16 cellular contexts compared by ENCODE assay signal in genomic region chr6:46438245-46438644, GRCh38. TPM values are rescaled to one million over a fixed set of nuclear protein-coding genes. Genes with fewer than 3 reads are reported as not detected.
"Had no signal": no experiment of that assay in that cellular context is flagged by ENCODE, and none has a peak within 500 bp of the region (broad histone marks: within the 10 kb centered on the region; RNA-seq: fewer than 3 reads in every experiment).

No MANE protein-coding gene starts in this region.

- H3K36me3 Mint-ChIP-seq: activated naive CD4-positive, alpha-beta T cell treated with anti-CD3 and anti-CD28 coated beads, Interleukin-2, amount 50 U/mL, for 24 hours; naive thymus-derived CD4-positive, alpha-beta T cell had no signal

- H3K27ac ChIP-seq: brain microvascular endothelial cell, foreskin keratinocyte, neutrophil, upper lobe of right lung had no signal

- H3K4me3 Mint-ChIP-seq: activated naive CD4-positive, alpha-beta T cell treated with anti-CD3 and anti-CD28 coated beads, Interleukin-2, amount 50 U/mL, for 24 hours; naive thymus-derived CD4-positive, alpha-beta T cell had no signal

- H3K9me3 ChIP-seq: neutrophil, upper lobe of right lung had no signal

- DNase-seq: activated CD4-positive, alpha-beta T cell treated with anti-CD3 and anti-CD28 coated beads, Interleukin-2, amount 50 U/mL, for 4 hours; activated effector memory CD4-positive, alpha-beta T cell treated with Interleukin-2 at 50 U/mL for 16 hours; activated T-cell treated with anti-CD3 and anti-CD28 coated beads, Interleukin-2, amount 50 U/mL, for 1 hour; brain microvascular endothelial cell; effector CD4-positive, alpha-beta T cell; foreskin keratinocyte; naive thymus-derived CD4-positive, alpha-beta T cell; stimulated activated CD4-positive, alpha-beta T cell treated with anti-CD3 and anti-CD28 coated beads, Interleukin-12 subunit alpha, Interleukin-12 subunit beta, amount 100 ng/mL, for 4 hours; stimulated activated CD4-positive, alpha-beta T cell treated with anti-CD3 and anti-CD28 coated beads, Interleukin-2, amount 100 ng/mL, for 48 hours; stimulated activated naive CD4-positive, alpha-beta T cell treated with Interleukin-2 at 50 U/mL for 16 hours; T-helper 2 cell; upper lobe of right lung had no signal

- H3K9me3 Mint-ChIP-seq: activated naive CD4-positive, alpha-beta T cell treated with anti-CD3 and anti-CD28 coated beads, Interleukin-2, amount 50 U/mL, for 24 hours had no signal

- H3K27ac Mint-ChIP-seq: activated naive CD4-positive, alpha-beta T cell treated with anti-CD3 and anti-CD28 coated beads, Interleukin-2, amount 50 U/mL, for 24 hours; naive thymus-derived CD4-positive, alpha-beta T cell had no signal

- H3K36me3 ChIP-seq: brain microvascular endothelial cell, neutrophil, upper lobe of right lung had no signal

- H3K4me1 Mint-ChIP-seq: activated naive CD4-positive, alpha-beta T cell treated with anti-CD3 and anti-CD28 coated beads, Interleukin-2, amount 50 U/mL, for 24 hours; naive thymus-derived CD4-positive, alpha-beta T cell had no signal

- H3K4me3 ChIP-seq: upper lobe of right lung had no signal

- H3K4me1 ChIP-seq: foreskin keratinocyte, upper lobe of right lung had no signal

- H3K27me3 ChIP-seq: brain microvascular endothelial cell, neutrophil, upper lobe of right lung had no signal

- FAIRE-seq: endothelial cell of umbilical vein, keratinocyte had no signal

RNA-seq across cellular contexts. Expression of gene RCAN2, which starts 53.0 kb away (rescaled TPM):
- total RNA-seq: foreskin keratinocyte had no signal
- polyA plus RNA-seq: foreskin keratinocyte; keratinocyte; naive thymus-derived CD4-positive, alpha-beta T cell had no signal
